ENCODE assay signal across 11 cellular contexts in genomic region chr4:147518086-147518485, GRCh38. TPM values are rescaled to one million over a fixed set of nuclear protein-coding genes. Genes with fewer than 3 reads are reported as not detected.
"Had no signal": no experiment of that assay in that cellular context is flagged by ENCODE, and none has a peak within 500 bp of the region (broad histone marks: within the 10 kb centered on the region; RNA-seq: fewer than 3 reads in every experiment).

No MANE protein-coding gene starts in this region.

- H3K9me3 ChIP-seq: esophagus muscularis mucosa, right atrium auricular region, tibial nerve had no signal

- H3K4me2 ChIP-seq: smooth muscle cell had no signal

- FAIRE-seq: colon had no signal

- H3K27me3 ChIP-seq: cardiac muscle cell, esophagus muscularis mucosa, foreskin keratinocyte, right atrium auricular region, tibial nerve had no signal

- DNase-seq: activated CD8-positive, alpha-beta memory T cell treated with anti-CD3 and anti-CD28 coated beads, Interleukin-2, amount 50 U/mL, for 48 hours had no signal

- H3K27ac ChIP-seq: cardiac muscle cell, esophagus muscularis mucosa, foreskin keratinocyte had no signal

- H3K36me3 ChIP-seq: cardiac muscle cell, esophagus muscularis mucosa, tibial nerve had no signal

- H3K4me1 ChIP-seq: foreskin keratinocyte, tibial nerve had no signal

- ATAC-seq: left ventricle myocardium superior had no signal

- H3K4me3 ChIP-seq: cardiac muscle cell, esophagus muscularis mucosa, right atrium auricular region, smooth muscle cell, tibial nerve had no signal

RNA-seq across cellular contexts. Expression of gene EDNRA, which starts 37.2 kb away (rescaled TPM):
- total RNA-seq: activated CD8-positive, alpha-beta T cell treated with anti-CD3 and anti-CD28 coated beads, Interleukin-2, amount 10 ng/mL, durations not matched to agents 7 days and 5 days; natural killer cell treated with Interleukin-12 subunit alpha and Interleukin-12 subunit beta and Interleukin-15 and Interleukin-18, amount 100 ng/mL, for 72 hours had no signal
